1 cellular context compared by ENCODE assay signal in the genomic region with DNA sequence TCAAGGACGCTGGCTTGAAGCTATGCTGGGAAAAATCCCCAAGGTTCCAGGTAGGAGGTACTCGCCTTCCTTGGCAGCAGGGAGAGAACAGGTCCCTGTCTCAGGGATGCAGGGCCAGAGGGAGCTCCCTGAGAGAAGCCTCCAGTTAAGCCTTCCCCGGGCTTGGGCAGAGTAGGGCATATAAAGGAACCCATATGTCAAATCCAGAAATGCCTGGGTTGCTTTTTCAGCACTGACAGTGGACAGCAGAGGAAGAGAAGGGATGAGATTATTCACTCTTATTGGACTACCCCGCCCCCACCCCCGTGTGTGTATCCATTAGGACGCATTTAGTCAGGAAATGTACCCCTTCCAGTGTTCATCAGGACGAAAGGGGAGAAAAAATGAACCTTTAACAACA.
TF ChIP-seq lines count a peak whose summit lies in the region.

No MANE protein-coding gene starts in this region.

TF ChIP-seq in GM23338, 12 proteins besides CTCF, POLR2A, EP300 and RAD21 (continued from another document):
- TF ChIP-seq REST (IDR thresholded peaks at IDR 0.05; ENCODE audit: unreplicated experiment) = peak; percentile 65
